18 cellular contexts compared by ENCODE assay signal in the genomic region with DNA sequence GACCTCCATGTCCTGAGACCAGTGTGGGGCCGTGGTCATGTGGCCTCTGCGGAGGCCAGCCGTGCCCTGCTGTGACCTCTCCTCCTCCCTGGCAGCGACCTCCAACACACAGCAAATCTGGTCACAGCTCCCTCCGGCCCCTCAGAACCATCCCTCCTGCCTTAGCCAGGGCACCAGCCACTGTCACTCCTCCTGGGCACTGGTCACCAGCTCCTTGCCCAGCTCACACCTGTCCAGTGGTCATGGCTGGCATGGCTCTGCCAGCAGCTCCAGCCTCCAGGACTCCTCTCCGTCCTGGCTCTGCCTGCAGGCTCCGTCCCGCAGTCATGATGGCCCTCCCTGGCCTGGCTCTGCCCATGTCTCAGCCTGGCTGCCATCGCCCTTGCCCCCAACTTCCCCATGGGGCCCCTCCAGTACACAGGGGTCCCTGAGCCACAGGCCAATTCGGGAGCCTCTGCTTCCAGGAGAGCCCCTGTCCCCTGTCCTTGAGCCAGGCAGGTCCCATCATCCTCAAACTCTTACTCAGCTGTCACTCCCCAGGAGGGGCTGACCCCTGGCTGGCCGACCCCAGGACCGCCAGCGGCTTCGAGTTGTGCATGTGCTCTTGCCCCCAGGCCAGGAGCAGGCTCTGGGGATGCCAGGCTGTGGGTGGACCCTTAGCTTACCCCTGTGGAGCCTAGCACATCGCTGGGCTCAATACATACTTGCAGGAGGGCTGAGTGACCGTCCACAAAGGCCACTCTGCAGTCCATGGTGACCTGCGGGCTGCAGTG.
"Had no signal": no experiment of that assay in that cellular context is flagged by ENCODE, and none has a peak within 500 bp of the region (broad histone marks: within the 10 kb centered on the region; RNA-seq: fewer than 3 reads in every experiment).

No MANE protein-coding gene starts in this region.

- H3K4me3 Mint-ChIP-seq: naive B cell, nephron had no signal

- H3K9me3 Mint-ChIP-seq: nephron had no signal

- H3K27ac ChIP-seq: dorsolateral prefrontal cortex, hepatocyte, right atrium auricular region, testis, tibial nerve, upper lobe of right lung, vagina had no signal

- H3K36me3 Mint-ChIP-seq: naive B cell had no signal

- H3K27me3 ChIP-seq: hepatocyte, right atrium auricular region, testis, tibial nerve, upper lobe of right lung, vagina had no signal

- ATAC-seq: left ventricle myocardium superior, upper lobe of right lung had no signal

- DNase-seq: cortex of kidney; effector CD8-positive, alpha-beta T cell; foreskin melanocyte; head of caudate nucleus; left ventricle myocardium superior; mesendoderm; naive B cell; small intestine; stimulated activated CD4-positive, alpha-beta T cell treated with anti-CD3 and anti-CD28 coated beads, Interleukin-2, amount 100 ng/mL, for 48 hours; stimulated activated naive CD4-positive, alpha-beta T cell treated with Interleukin-2 at 50 U/mL for 16 hours; testis had no signal

- H3K4me3 ChIP-seq: dorsolateral prefrontal cortex, hepatocyte, right atrium auricular region, testis, tibial nerve, upper lobe of right lung, vagina had no signal

- H3K27ac Mint-ChIP-seq: naive B cell, nephron had no signal

- H3K36me3 ChIP-seq: right atrium auricular region, tibial nerve, upper lobe of right lung, vagina had no signal

- H3K9me3 ChIP-seq: right atrium auricular region, testis, tibial nerve, upper lobe of right lung, vagina had no signal

- H3K4me2 ChIP-seq: hepatocyte had no signal

- H3K4me1 ChIP-seq: right atrium auricular region, tibial nerve, upper lobe of right lung, vagina had no signal

- H3K4me1 Mint-ChIP-seq: naive B cell had no signal
